21 cellular contexts compared by ENCODE assay signal in genomic region chr2:236172866-236173733, GRCh38. TPM values are rescaled to one million over a fixed set of nuclear protein-coding genes. Genes with fewer than 3 reads are reported as not detected.
DNase-seq lines count a peak whose midpoint lies in the region; ATAC-seq lines count a peak whose summit lies in the region.
"Had no signal": no experiment of that assay in that cellular context is flagged by ENCODE, and none has a peak within 500 bp of the region (broad histone marks: within the 10 kb centered on the region; RNA-seq: fewer than 3 reads in every experiment).

No MANE protein-coding gene starts in this region.

- H4K8ac ChIP-seq in trophoblast cell (ENCODE audit: low read depth, low read length): no peak overlapping the region

- no peak overlapping the region for H3K4ac ChIP-seq in trophoblast cell (ENCODE audit: low read depth, low read length)

- H2BK12ac ChIP-seq in trophoblast cell (ENCODE audit: low read length): no peak overlapping the region

- peak overlapping the region; percentile 50 for H3K4me2 ChIP-seq in trophoblast cell (ENCODE audit: low read length)

- H3K27me3 ChIP-seq in NT2/D1 (ENCODE audit: insufficient read depth, insufficient read length) (peaks cover 84% of the 10 kb centered on the region), iPS-18a (ENCODE audit: control insufficient read depth, insufficient read depth, low read length) (peaks cover 100% of the 10 kb centered on the region), trophoblast cell (ENCODE audit: insufficient read depth, low read length) (peaks cover 57% of the 10 kb centered on the region)

- no peak for ATAC-seq in GM21447 (IDR thresholded peaks at IDR 0.05; ENCODE audit: unreplicated experiment)
- ATAC-seq: activated CD8-positive, alpha-beta memory T cell treated with anti-CD3 and anti-CD28 coated beads, Interleukin-2, amount 10 ng/mL, durations not matched to agents 7 days and 5 days; pancreas had no signal

- peak overlapping the region; percentile 41 for H3K9ac ChIP-seq in ES-I3 (ENCODE audit: low read depth, low read length)
- H3K9ac ChIP-seq in NT2/D1 (ENCODE audit: insufficient read length, low read depth): peak overlapping the region; percentile 46
- H3K9ac ChIP-seq in iPS-18a (ENCODE audit: low read length): no peak overlapping the region
- no peak overlapping the region for H3K9ac ChIP-seq in trophoblast cell (ENCODE audit: low read length)

- no peak overlapping the region for H2BK5ac ChIP-seq in trophoblast cell (ENCODE audit: low read depth, low read length, poor library complexity)

- H3K79me1 ChIP-seq in trophoblast cell (ENCODE audit: low read length): no peaks in the 10 kb centered on the region

- no CpG with 5 or more reads among the region's 77 CpGs for WGBS in trophoblast cell (ENCODE audit: extremely low coverage, insufficient coverage, insufficient read length)

- H2AK5ac ChIP-seq in trophoblast cell (ENCODE audit: low read length): no peak overlapping the region

- peaks cover 24% of the 10 kb centered on the region for H3K4me1 ChIP-seq in ES-I3 (ENCODE audit: insufficient read depth, low read length)
- H3K4me1 ChIP-seq in NT2/D1 (ENCODE audit: insufficient read depth, insufficient read length): peaks cover 20% of the 10 kb centered on the region
- H3K4me1 ChIP-seq in iPS-18a (ENCODE audit: control insufficient read depth, low read depth, low read length): peaks cover 58% of the 10 kb centered on the region
- peaks cover 25 to 32% of the 10 kb centered on the region in 2 experiments for H3K4me1 ChIP-seq in trophoblast cell (ENCODE audit: control insufficient read depth in 1 of 2, insufficient read depth in 2 of 2, low read length in 2 of 2)
- H3K4me1 ChIP-seq: pancreas had no signal

- no peak overlapping the region for H2AFZ ChIP-seq in trophoblast cell (ENCODE audit: insufficient read depth, low read length, poor library complexity)

- no peak overlapping the region for H3K18ac ChIP-seq in trophoblast cell (ENCODE audit: low read length)

- H3K4me3 ChIP-seq in NT2/D1 (ENCODE audit: insufficient read length, low read depth) (peak overlapping the region; percentile 26), iPS-18a (ENCODE audit: low read length) (peak overlapping the region; percentile 24), trophoblast cell (ENCODE audit: low read depth, low read length) (no peak overlapping the region)
- H3K4me3 ChIP-seq: pancreas, stomach, upper lobe of left lung had no signal

- H3K79me2 ChIP-seq in trophoblast cell (ENCODE audit: control insufficient read depth, insufficient read depth, low read length, poor library complexity): no peaks in the 10 kb centered on the region

- H3K23ac ChIP-seq in trophoblast cell (ENCODE audit: low read length): no peak overlapping the region

- H3K9me3 ChIP-seq in ES-I3 (ENCODE audit: control insufficient read depth, insufficient read depth, low read length) (no peaks in the 10 kb centered on the region), NT2/D1 (ENCODE audit: insufficient read depth, low read length) (peaks cover 5% of the 10 kb centered on the region; the same call in 1 of the 2 replicates), iPS-18a (ENCODE audit: control insufficient read depth, low read depth, low read length) (peaks cover 3% of the 10 kb centered on the region), trophoblast cell (ENCODE audit: insufficient read depth, low read depth, low read length) (peaks cover 3% of the 10 kb centered on the region)
- H3K9me3 ChIP-seq: pancreas, upper lobe of left lung had no signal

- H4K12ac ChIP-seq in trophoblast cell (ENCODE audit: low read depth, low read length): no peak overlapping the region

- H2BK120ac ChIP-seq in trophoblast cell (ENCODE audit: insufficient read depth, low read length, poor library complexity): no peak overlapping the region

- no peak overlapping the region for H4K91ac ChIP-seq in trophoblast cell (ENCODE audit: low read depth, low read length)

- DNase-seq in NT2/D1 (ENCODE audit: low read depth, low spot score) (no peak), trophoblast cell (peak in 1 of 2 donors; percentile 25), activated T-cell treated with anti-CD3 and anti-CD28 coated beads for 4 hours (no peak), DMS53 (lab: John Stamatoyannopoulos, UW) (no peak), LoVo (ENCODE audit: low spot score) (no peak)
- DNase-seq: activated CD4-positive, alpha-beta T cell treated with anti-CD3 and anti-CD28 coated beads for 48 hours; activated CD8-positive, alpha-beta memory T cell treated with anti-CD3 and anti-CD28 coated beads, Interleukin-2, amount 10 ng/mL, durations not matched to agents 7 days and 5 days; activated naive CD8-positive, alpha-beta T cell treated with anti-CD3 and anti-CD28 coated beads for 36 hours; CD8-positive, alpha-beta memory T cell; effector memory CD4-positive, alpha-beta T cell; NCI-H2107; NCI-H524 treated with DMSO at 0.1 percent for 48 hours; small intestine; stimulated activated CD4-positive, alpha-beta T cell treated with anti-CD3 and anti-CD28 coated beads, Interleukin-4, amount 100 ng/mL, for 24 hours; stomach; T-helper 1 cell had no signal

- H3K36me3 ChIP-seq in ES-I3 (ENCODE audit: insufficient read depth, low read length) (no peaks in the 10 kb centered on the region), NT2/D1 (ENCODE audit: insufficient read depth, insufficient read length, low read length) (no peaks in the 10 kb centered on the region), iPS-18a (ENCODE audit: control insufficient read depth, low read depth, low read length) (no peaks in the 10 kb centered on the region), trophoblast cell (ENCODE audit: control insufficient read depth in 1 of 2, insufficient read depth in 2 of 2, low read length in 2 of 2) (no peaks in the 10 kb centered on the region)
- H3K36me3 ChIP-seq: pancreas, stomach, upper lobe of left lung had no signal

- H3K27ac ChIP-seq in iPS-18a (ENCODE audit: low read length) (no peak overlapping the region), trophoblast cell (ENCODE audit: low read depth, low read length) (no peak overlapping the region)
- H3K27ac ChIP-seq: pancreas, stomach, upper lobe of left lung had no signal

- H3K14ac ChIP-seq in trophoblast cell (ENCODE audit: low read length): no peak overlapping the region

RNA-seq across cellular contexts. Expression of gene GBX2, which starts 4.9 kb away (rescaled TPM):
- 0.06 and 0.10 TPM in 2 replicates for polyA plus RNA-seq in trophoblast cell (2013)
- polyA plus RNA-seq: CD8-positive, alpha-beta memory T cell; pancreas; small intestine; stomach had no signal

Comparison
In these comparisons a context has a peak if more than half of its experiments do, and no peak if none do; other contexts are left out.
1. H3K9ac ChIP-seq: peak in ES-I3 (single experiment) and NT2/D1 (single experiment); none in iPS-18a (single experiment) and trophoblast cell (single experiment).